ENCODE assay signal across 26 cellular contexts in the genomic region with DNA sequence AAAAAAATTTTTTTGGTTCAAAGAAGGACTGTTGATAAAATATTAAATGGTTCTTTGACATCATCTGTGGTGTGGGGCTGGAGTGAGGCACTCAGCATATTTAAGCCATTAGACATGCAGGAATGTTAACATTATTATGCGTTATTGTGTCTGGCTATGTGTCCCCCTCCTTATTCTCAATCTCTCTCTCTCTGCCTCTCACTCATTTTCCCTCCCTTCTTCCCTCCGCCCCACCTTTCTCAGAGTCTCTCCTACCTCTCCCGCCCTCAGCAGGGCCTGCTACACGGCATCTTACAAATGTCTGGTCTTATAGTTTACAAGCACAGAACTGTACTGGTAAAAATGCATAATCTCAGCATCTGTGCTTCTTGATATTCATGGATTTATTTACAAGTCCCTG.
DNase-seq lines count a peak whose midpoint lies in the region; ATAC-seq, FAIRE-seq and TF ChIP-seq lines count a peak whose summit lies in the region.
"Had no signal": no experiment of that assay in that cellular context is flagged by ENCODE, and none has a peak within 500 bp of the region (broad histone marks: within the 10 kb centered on the region; RNA-seq: fewer than 3 reads in every experiment).

No MANE protein-coding gene starts in this region.

- DNase-seq in Right ventricle myocardium inferior (ENCODE audit: missing footprints) (peak; percentile 50), right atrium auricular region (ENCODE audit: low spot score) (no peak), astrocyte (ENCODE audit: low read depth) (peak; percentile 71), iPS-NIHi7 (ENCODE audit: extremely low spot score) (peak; percentile 20), aorta (no peak), GDM1 (lab: John Stamatoyannopoulos, UW) (no peak), glomerular visceral epithelial cell (ENCODE audit: extremely low spot score) (no peak)
- DNase-seq: activated CD4-positive, alpha-beta T cell treated with anti-CD3 and anti-CD28 coated beads, Interleukin-2, amount 50 U/mL, for 4 hours; activated gamma-delta T cell treated with Interleukin-2 at 50 U/mL for 16 hours; activated T-cell treated with anti-CD3 and anti-CD28 coated beads, Interleukin-2, amount 50 U/mL, for 48 hours; DMS79 treated with DMSO at 0.1 percent for 48 hours; gastrocnemius medialis; NCI-H1092 treated with DMSO at 0.1 percent for 48 hours; NCI-H187 treated with DMSO at 0.1 percent for 48 hours; NCI-H526 treated with DMSO at 0.1 percent for 48 hours; right cardiac atrium; spleen; stimulated activated CD4-positive, alpha-beta T cell treated with anti-CD3 and anti-CD28 coated beads, Interleukin-2, amount 100 ng/mL, for 24 hours; stomach had no signal

- intact Hi-C loops in Right ventricle myocardium inferior (cut with DNase I): no loop called here
- intact Hi-C loops in aorta (cut with DNase I): no loop called here

- H3K4me3 Mint-ChIP-seq in astrocyte (ENCODE audit: unreplicated experiment): no peak overlapping the region
- H3K4me3 Mint-ChIP-seq: CD14-positive monocyte, memory B cell had no signal

- no peaks in the 10 kb centered on the region for H3K9me3 ChIP-seq in right atrium auricular region
- H3K9me3 ChIP-seq in astrocyte (ENCODE audit: insufficient read depth, low read depth, low read length): no peaks in the 10 kb centered on the region
- no peaks in the 10 kb centered on the region for H3K9me3 ChIP-seq in aorta (ENCODE audit: control insufficient read depth, low read length)
- H3K9me3 ChIP-seq: gastrocnemius medialis, spleen, stomach, vagina had no signal

- H3K27me3 ChIP-seq in right atrium auricular region: no peaks in the 10 kb centered on the region
- no peaks in the 10 kb centered on the region for H3K27me3 ChIP-seq in astrocyte (ENCODE audit: insufficient read depth, low read length)
- no peaks in the 10 kb centered on the region for H3K27me3 ChIP-seq in aorta (ENCODE audit: control insufficient read depth in 1 of 2, insufficient read depth in 2 of 2, low read length in 1 of 2)
- H3K27me3 ChIP-seq: gastrocnemius medialis, hepatocyte, spleen, stomach, vagina had no signal

- H3K27ac ChIP-seq in right atrium auricular region (no peak overlapping the region), astrocyte (ENCODE audit: low read depth, low read length) (no peak overlapping the region), aorta (ENCODE audit: low read depth in 1 of 2, low read length in 2 of 2) (no peak overlapping the region)
- H3K27ac ChIP-seq: gastrocnemius medialis, hepatocyte, spleen, stomach, vagina had no signal

- H3K27ac Mint-ChIP-seq in astrocyte (ENCODE audit: unreplicated experiment): no peak overlapping the region
- H3K27ac Mint-ChIP-seq: CD14-positive monocyte, memory B cell had no signal

- H3K79me2 ChIP-seq in astrocyte (ENCODE audit: insufficient read depth, low read length): no peaks in the 10 kb centered on the region
- H3K79me2 ChIP-seq: hepatocyte had no signal

- H4K20me1 ChIP-seq in astrocyte (ENCODE audit: insufficient read depth, low read length): no peaks in the 10 kb centered on the region

- 27 to 40% methylated on average over 4 of the region's 4 CpGs for WGBS in aorta, 2 donors

- no peaks in the 10 kb centered on the region for H3K36me3 Mint-ChIP-seq in astrocyte (ENCODE audit: low read depth, unreplicated experiment)
- H3K36me3 Mint-ChIP-seq: CD14-positive monocyte, memory B cell had no signal

- no peak for TF ChIP-seq CTCF in right atrium auricular region (IDR thresholded peaks at IDR 0.05)
- no peak for TF ChIP-seq CTCF in astrocyte (IDR thresholded peaks at IDR 0.05; ENCODE audit: insufficient read depth, low read depth, low read length)

- H3K9me3 Mint-ChIP-seq in astrocyte (ENCODE audit: unreplicated experiment): peaks cover 6% of the 10 kb centered on the region
- H3K9me3 Mint-ChIP-seq: memory B cell had no signal

- H3K4me2 ChIP-seq in astrocyte (ENCODE audit: low read length): peak overlapping the region; percentile 54
- H3K4me2 ChIP-seq: hepatocyte had no signal

- H3K36me3 ChIP-seq in right atrium auricular region: no peaks in the 10 kb centered on the region
- no peaks in the 10 kb centered on the region for H3K36me3 ChIP-seq in astrocyte (ENCODE audit: insufficient read depth, low read length)
- H3K36me3 ChIP-seq in aorta (ENCODE audit: control insufficient read depth in 1 of 2, insufficient read depth in 2 of 2, low read length in 1 of 2): no peaks in the 10 kb centered on the region
- H3K36me3 ChIP-seq: gastrocnemius medialis, spleen, stomach, vagina had no signal

- H3K4me1 Mint-ChIP-seq in astrocyte (ENCODE audit: low read depth, unreplicated experiment): peaks cover 12% of the 10 kb centered on the region
- H3K4me1 Mint-ChIP-seq: CD14-positive monocyte had no signal

- H3K27me3 Mint-ChIP-seq in astrocyte (ENCODE audit: low read depth, unreplicated experiment): peaks cover 3% of the 10 kb centered on the region

- no peak for ATAC-seq in Right ventricle myocardium inferior
- peak; percentile 26 for ATAC-seq in aorta (ENCODE audit: low FRiP score)
- ATAC-seq in HG03342 (IDR thresholded peaks at IDR 0.05; ENCODE audit: unreplicated experiment): no peak
- ATAC-seq: gastrocnemius medialis, left lobe of liver, Panc1, right cardiac atrium had no signal

- H3K9ac ChIP-seq in astrocyte (ENCODE audit: low read length): no peak overlapping the region

- H3K4me1 ChIP-seq in right atrium auricular region: no peaks in the 10 kb centered on the region
- peaks cover 14% of the 10 kb centered on the region for H3K4me1 ChIP-seq in astrocyte (ENCODE audit: insufficient read depth, low read length)
- no peaks in the 10 kb centered on the region for H3K4me1 ChIP-seq in aorta (ENCODE audit: control insufficient read depth in 1 of 2, insufficient read depth in 2 of 2, low read length in 2 of 2)
- H3K4me1 ChIP-seq: gastrocnemius medialis, spleen, stomach, vagina had no signal

- no peak for FAIRE-seq in astrocyte (lab: Jason Lieb, UNC)

- H3K4me3 ChIP-seq in right atrium auricular region: no peak overlapping the region
- H3K4me3 ChIP-seq in astrocyte (ENCODE audit: insufficient read depth, low read depth, low read length): no peak overlapping the region
- H3K4me3 ChIP-seq in aorta (ENCODE audit: low read length in 2 of 2): no peak overlapping the region
- H3K4me3 ChIP-seq: gastrocnemius medialis, hepatocyte, spleen, stomach, vagina had no signal

- H2AFZ ChIP-seq in astrocyte (ENCODE audit: low read depth, low read length): no peak overlapping the region
- H2AFZ ChIP-seq: hepatocyte had no signal

Comparison
In these comparisons a context has a peak if more than half of its experiments do, and no peak if none do; other contexts are left out.
1. DNase-seq: peak in Right ventricle myocardium inferior (single experiment), astrocyte (single experiment) and iPS-NIHi7 (single experiment); none in right atrium auricular region (single experiment), aorta (0 of 2), GDM1 (single experiment) and glomerular visceral epithelial cell (single experiment).